ENCODE assay signal across 15 cellular contexts in genomic region chr1:27133990-27134389, GRCh38. TPM values are rescaled to one million over a fixed set of nuclear protein-coding genes. Genes with fewer than 3 reads are reported as not detected.
DNase-seq lines count a peak whose midpoint lies in the region; ATAC-seq and TF ChIP-seq lines count a peak whose summit lies in the region.
"Had no signal": no experiment of that assay in that cellular context is flagged by ENCODE, and none has a peak within 500 bp of the region (broad histone marks: within the 10 kb centered on the region; RNA-seq: fewer than 3 reads in every experiment).

No MANE protein-coding gene starts in this region.

- TF ChIP-seq CTCF in nephron progenitor cell (IDR thresholded peaks at IDR 0.05): no peak

- H3K27me3 Mint-ChIP-seq in nephron progenitor cell (ENCODE audit: low read depth, poor library complexity): no peaks in the 10 kb centered on the region
- no peaks in the 10 kb centered on the region for H3K27me3 Mint-ChIP-seq in naive thymus-derived CD8-positive, alpha-beta T cell

- peaks cover 60% of the 10 kb centered on the region for H3K4me1 Mint-ChIP-seq in nephron progenitor cell
- peaks cover 19 to 50% (median 40%) of the 10 kb centered on the region in 4 donors for H3K4me1 Mint-ChIP-seq in naive thymus-derived CD8-positive, alpha-beta T cell

- ATAC-seq in GM18498 (IDR thresholded peaks at IDR 0.05; ENCODE audit: unreplicated experiment): peak; percentile 50
- ATAC-seq in GM21447 (IDR thresholded peaks at IDR 0.05; ENCODE audit: unreplicated experiment): peak; percentile 75
- no peak for ATAC-seq in GM19328 (IDR thresholded peaks at IDR 0.05; ENCODE audit: unreplicated experiment)
- ATAC-seq in naive thymus-derived CD8-positive, alpha-beta T cell: no peak
- ATAC-seq: foreskin keratinocyte, GM23338 had no signal

- no peak overlapping the region for H3K4me3 Mint-ChIP-seq in nephron progenitor cell
- H3K4me3 Mint-ChIP-seq in naive thymus-derived CD8-positive, alpha-beta T cell: no peak overlapping the region
- H3K4me3 Mint-ChIP-seq: GM23338 had no signal

- POLR2A ChIA-PET in naive thymus-derived CD8-positive, alpha-beta T cell (lab: Charles Lee): interaction anchor here (0.6 to 11.0 kb wide), 2 partner anchors 18 to 224 kb away, joined by 3 to 199 read pairs; partner anchors contain the start of gene SLC9A1

- H3K36me3 Mint-ChIP-seq in nephron progenitor cell (ENCODE audit: low read depth): no peaks in the 10 kb centered on the region
- peaks cover 0 to 8% (median 5%) of the 10 kb centered on the region in 3 donors for H3K36me3 Mint-ChIP-seq in naive thymus-derived CD8-positive, alpha-beta T cell

- DNase-seq in SKM-1 (lab: John Stamatoyannopoulos, UW; ENCODE audit: unreplicated experiment): peak; percentile 12
- no peak for DNase-seq in nephron progenitor cell
- no peak for DNase-seq in naive thymus-derived CD8-positive, alpha-beta T cell
- DNase-seq in NCI-H1092 (lab: John Stamatoyannopoulos, UW): no peak
- no peak for DNase-seq in ureter (ENCODE audit: low spot score)
- DNase-seq: activated CD8-positive, alpha-beta memory T cell treated with anti-CD3 and anti-CD28 coated beads, Interleukin-2, amount 50 U/mL, for 48 hours; Calu3; foreskin keratinocyte; kidney; NCI-H187 treated with DMSO at 0.1 percent for 48 hours; stimulated activated naive CD4-positive, alpha-beta T cell treated with Interleukin-2 at 50 U/mL for 16 hours had no signal

- H3K9me3 Mint-ChIP-seq in nephron progenitor cell: no peaks in the 10 kb centered on the region
- H3K9me3 Mint-ChIP-seq in naive thymus-derived CD8-positive, alpha-beta T cell: no peaks in the 10 kb centered on the region
- H3K9me3 Mint-ChIP-seq: GM23338 had no signal

- peak overlapping the region; percentile 72 for H3K27ac Mint-ChIP-seq in nephron progenitor cell
- H3K27ac Mint-ChIP-seq in naive thymus-derived CD8-positive, alpha-beta T cell: peak overlapping the region in 4 of 10 donors; percentile 18 to 48 (median 32)
- H3K27ac Mint-ChIP-seq: GM23338 had no signal

RNA-seq across cellular contexts. Expression of gene SLC9A1, which starts 20.9 kb away (rescaled TPM):
- total RNA-seq in naive thymus-derived CD8-positive, alpha-beta T cell: 10 to 100 TPM; 16.2 to 17.7 TPM
- polyA plus RNA-seq in naive thymus-derived CD8-positive, alpha-beta T cell: 10 to 100 TPM in 1 of 3 donors, 1 to 10 TPM in 2; 4.5 to 14.2 (median 8.5) TPM
- 79.4 TPM for total RNA-seq in ureter

Comparison
In these comparisons a context has a peak if more than half of its experiments do, and no peak if none do; other contexts are left out.
1. ATAC-seq: peak in GM18498 (single experiment) and GM21447 (single experiment); none in GM19328 (single experiment) and naive thymus-derived CD8-positive, alpha-beta T cell (0 of 2).